5 cellular contexts compared by ENCODE assay signal in genomic region chr3:13637953-13638352, GRCh38.
"Had no signal": no experiment of that assay in that cellular context is flagged by ENCODE, and none has a peak within 500 bp of the region (broad histone marks: within the 10 kb centered on the region; RNA-seq: fewer than 3 reads in every experiment).

No MANE protein-coding gene starts in this region.

- H2AFZ ChIP-seq: GM23338 had no signal

- ATAC-seq: GM23338 had no signal

- DNase-seq: H9, HCEC 1CT, KG1 had no signal

- H3K4me3 ChIP-seq: GM23338 had no signal

- H3K27ac ChIP-seq: HL-60 had no signal

- H3K4me2 ChIP-seq: GM23338 had no signal
